In genomic region chr11:59273008-59273841, GRCh38 we compare ENCODE assay signal across 1 cellular context.
TF ChIP-seq lines count a peak whose summit lies in the region.

No MANE protein-coding gene starts in this region.

TF ChIP-seq in K562, 482 proteins besides CTCF, POLR2A, EP300 and RAD21 (continued from another document):
- TF ChIP-seq ZNF449 (CRISPR knock-in tag; IDR thresholded peaks at IDR 0.05) (peak; percentile 84; the same call in 1 of the 2 replicates), FOXJ2 (tag; IDR thresholded peaks at IDR 0.05) (no peak)
